In genomic region chr7:4449263-4449662, GRCh38 we compare ENCODE assay signal across 7 cellular contexts.
"Had no signal": no experiment of that assay in that cellular context is flagged by ENCODE, and none has a peak within 500 bp of the region (broad histone marks: within the 10 kb centered on the region; RNA-seq: fewer than 3 reads in every experiment).

No MANE protein-coding gene starts in this region.

- H3K9me3 ChIP-seq: HAP-1 had no signal

- H3K36me3 Mint-ChIP-seq: IgD-negative memory B cell had no signal

- H3K27ac ChIP-seq: GM23248 had no signal

- H3K27ac Mint-ChIP-seq: IgD-negative memory B cell had no signal

- H3K9ac ChIP-seq: GM23248 had no signal

- H3K36me3 ChIP-seq: HAP-1 had no signal

- H3K4me1 ChIP-seq: HAP-1 had no signal

- H3K4me3 Mint-ChIP-seq: IgD-negative memory B cell had no signal

- H3K4me3 ChIP-seq: GM23248, HAP-1 had no signal

- H2AFZ ChIP-seq: GM23248 had no signal

- H3K4me1 Mint-ChIP-seq: IgD-negative memory B cell had no signal

- DNase-seq: GM23248, GOT3, H7, KBM-7 had no signal

- FAIRE-seq: HTR-8/SVneo had no signal
